In the genomic region with DNA sequence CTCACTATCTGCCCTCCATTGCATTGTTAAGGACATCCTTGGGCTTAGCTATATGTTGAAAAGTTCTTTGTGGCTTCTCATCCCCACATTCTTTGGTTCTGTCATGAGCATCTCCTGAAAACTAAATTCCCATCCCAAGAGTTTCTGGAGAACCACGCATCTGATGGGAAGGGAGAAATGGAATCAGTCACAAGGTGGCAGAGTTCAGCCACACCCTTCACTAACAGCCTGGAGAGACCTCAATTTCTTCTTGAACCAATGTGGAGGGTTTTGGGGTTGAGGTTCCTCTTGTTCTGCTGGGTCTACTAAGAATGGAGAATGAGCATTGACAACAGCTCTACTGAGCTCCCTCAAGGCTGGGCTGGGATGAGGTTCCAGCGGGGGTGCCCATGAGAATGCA, we compare ENCODE assay signal across 34 cellular contexts. TPM values are rescaled to one million over a fixed set of nuclear protein-coding genes. Genes with fewer than 3 reads are reported as not detected.
"Had no signal": no experiment of that assay in that cellular context is flagged by ENCODE, and none has a peak within 500 bp of the region (broad histone marks: within the 10 kb centered on the region; RNA-seq: fewer than 3 reads in every experiment).

No MANE protein-coding gene starts in this region.

- DNase-seq: dorsolateral prefrontal cortex; effector CD4-positive, alpha-beta T cell; foreskin keratinocyte; glutamatergic neuron; heart right ventricle; hypothalamus; immature natural killer cell; islet precursor cell; kidney glomerular epithelial cell; left colon; left ventricle myocardium inferior; lower lobe of right lung; naive thymus-derived CD8-positive, alpha-beta T cell; nephron progenitor cell; occipital lobe; ovary; posterior cingulate gyrus; psoas muscle; stimulated activated CD4-positive, alpha-beta T cell treated with anti-CD3 and anti-CD28 coated beads, Interleukin-12 subunit alpha, Interleukin-12 subunit beta, amount 100 ng/mL, for 4 hours; stimulated activated CD4-positive, alpha-beta T cell treated with anti-CD3 and anti-CD28 coated beads, Interleukin-1b, Interleukin-23, amount 100 ng/mL, for 48 hours; stimulated activated CD4-positive, alpha-beta T cell treated with anti-CD3 and anti-CD28 coated beads, Interleukin-4, amount 100 ng/mL, for 1 hour; stimulated activated CD8-positive, alpha-beta memory T cell treated with anti-CD3 and anti-CD28 coated beads, Interleukin-4, amount 100 ng/mL, for 48 hours; stimulated activated naive CD4-positive, alpha-beta T cell; stimulated activated naive CD8-positive, alpha-beta T cell treated with anti-CD3 and anti-CD28 coated beads, Interleukin-15, amount 100 ng/mL, for 72 hours; trophoblast cell had no signal

- H3K36me3 ChIP-seq: gastroesophageal sphincter, heart right ventricle, left ventricle myocardium inferior, lower lobe of right lung, ovary, suprapubic skin, vagina had no signal

- H3K27ac Mint-ChIP-seq: immature natural killer cell; naive thymus-derived CD8-positive, alpha-beta T cell; nephron progenitor cell had no signal

- H3K4me2 ChIP-seq: smooth muscle cell had no signal

- H3K4me1 ChIP-seq: foreskin keratinocyte, gastroesophageal sphincter, heart right ventricle, left ventricle myocardium inferior, lower lobe of right lung, psoas muscle, suprapubic skin, vagina had no signal

- H3K4me1 Mint-ChIP-seq: immature natural killer cell; naive thymus-derived CD8-positive, alpha-beta T cell; nephron progenitor cell; stimulated activated naive CD8-positive, alpha-beta T cell treated with anti-CD3 and anti-CD28 coated beads, Interleukin-15, amount 100 ng/mL, for 72 hours had no signal

- ATAC-seq: esophagus mucosa; foreskin keratinocyte; gastroesophageal sphincter; heart right ventricle; left colon; lower lobe of right lung; naive thymus-derived CD8-positive, alpha-beta T cell; psoas muscle; sciatic nerve; stimulated activated naive CD8-positive, alpha-beta T cell treated with anti-CD3 and anti-CD28 coated beads, Interleukin-15, amount 100 ng/mL, for 72 hours had no signal

- H3K27me3 Mint-ChIP-seq: stimulated activated naive CD8-positive, alpha-beta T cell treated with anti-CD3 and anti-CD28 coated beads, Interleukin-15, amount 100 ng/mL, for 72 hours had no signal

- H3K27me3 ChIP-seq: foreskin keratinocyte, ovary, suprapubic skin, vagina had no signal

- H3K9me3 Mint-ChIP-seq: stimulated activated naive CD8-positive, alpha-beta T cell treated with anti-CD3 and anti-CD28 coated beads, Interleukin-15, amount 100 ng/mL, for 72 hours had no signal

- H3K9me3 ChIP-seq: gastroesophageal sphincter, heart right ventricle, left ventricle myocardium inferior, lower lobe of right lung, ovary, psoas muscle, suprapubic skin, vagina had no signal

- H3K4me3 Mint-ChIP-seq: immature natural killer cell; naive thymus-derived CD8-positive, alpha-beta T cell; nephron progenitor cell; stimulated activated naive CD8-positive, alpha-beta T cell treated with anti-CD3 and anti-CD28 coated beads, Interleukin-15, amount 100 ng/mL, for 72 hours had no signal

- H3K27ac ChIP-seq: dorsolateral prefrontal cortex, epithelial cell of prostate, foreskin keratinocyte, gastroesophageal sphincter, heart right ventricle, left ventricle myocardium inferior, lower lobe of right lung, ovary, psoas muscle, suprapubic skin, vagina had no signal

- H3K4me3 ChIP-seq: dorsolateral prefrontal cortex, gastroesophageal sphincter, heart right ventricle, left ventricle myocardium inferior, lower lobe of right lung, ovary, psoas muscle, smooth muscle cell, suprapubic skin, vagina had no signal

- FAIRE-seq: colon had no signal

- H3K36me3 Mint-ChIP-seq: immature natural killer cell; naive thymus-derived CD8-positive, alpha-beta T cell had no signal

RNA-seq across cellular contexts. Expression of gene MAGEL2, which starts 15.6 kb away (rescaled TPM):
- total RNA-seq: foreskin keratinocyte; left ventricle myocardium inferior; naive thymus-derived CD8-positive, alpha-beta T cell; suprapubic skin had no signal
- polyA plus RNA-seq: fibroblast of lung; foreskin keratinocyte; immature natural killer cell; naive thymus-derived CD8-positive, alpha-beta T cell had no signal

RNA-seq across cellular contexts. Expression of gene NDN, which starts 23.9 kb away (rescaled TPM):
- total RNA-seq: naive thymus-derived CD8-positive, alpha-beta T cell had no signal
